In genomic region chr3:196969660-196970546, GRCh38 we compare ENCODE assay signal across 1 cellular context.
TF ChIP-seq lines count a peak whose summit lies in the region.

No MANE protein-coding gene starts in this region.

TF ChIP-seq in HepG2, 621 proteins besides CTCF, POLR2A, EP300 and RAD21 (continued from another document):
- no peak for TF ChIP-seq ZNF800 (CRISPR knock-in tag; IDR thresholded peaks at IDR 0.05)
- TF ChIP-seq ZNF644 (CRISPR knock-in tag; IDR thresholded peaks at IDR 0.05; ENCODE audit: low read depth), result no peak
- TF ChIP-seq ZHX2 (IDR thresholded peaks at IDR 0.05; ENCODE audit: low read depth), result no peak
- TF ChIP-seq ZHX2 (CRISPR knock-in tag; IDR thresholded peaks at IDR 0.05; ENCODE audit: borderline replicate concordance), result no peak; the same call in none of the 2 replicates
- TF ChIP-seq NFYB (CRISPR knock-in tag; IDR thresholded peaks at IDR 0.05), result no peak
- TF ChIP-seq SALL2 (CRISPR knock-in tag; IDR thresholded peaks at IDR 0.05), result peak; percentile 83
- TF ChIP-seq ZNF513 (CRISPR knock-in tag; conservative IDR thresholded peaks at IDR 0.05), result no peak
- no peak for TF ChIP-seq NRL (CRISPR knock-in tag; IDR thresholded peaks at IDR 0.05; ENCODE audit: borderline replicate concordance)
- no peak for TF ChIP-seq ZMAT3 (CRISPR knock-in tag; conservative IDR thresholded peaks at IDR 0.05)
- TF ChIP-seq CREB3 (CRISPR knock-in tag; IDR thresholded peaks at IDR 0.05), result no peak
- peak; percentile 37 for TF ChIP-seq ELF3 (CRISPR knock-in tag; IDR thresholded peaks at IDR 0.05)
